Comparison of ENCODE assay signal across 21 cellular contexts in the genomic region with DNA sequence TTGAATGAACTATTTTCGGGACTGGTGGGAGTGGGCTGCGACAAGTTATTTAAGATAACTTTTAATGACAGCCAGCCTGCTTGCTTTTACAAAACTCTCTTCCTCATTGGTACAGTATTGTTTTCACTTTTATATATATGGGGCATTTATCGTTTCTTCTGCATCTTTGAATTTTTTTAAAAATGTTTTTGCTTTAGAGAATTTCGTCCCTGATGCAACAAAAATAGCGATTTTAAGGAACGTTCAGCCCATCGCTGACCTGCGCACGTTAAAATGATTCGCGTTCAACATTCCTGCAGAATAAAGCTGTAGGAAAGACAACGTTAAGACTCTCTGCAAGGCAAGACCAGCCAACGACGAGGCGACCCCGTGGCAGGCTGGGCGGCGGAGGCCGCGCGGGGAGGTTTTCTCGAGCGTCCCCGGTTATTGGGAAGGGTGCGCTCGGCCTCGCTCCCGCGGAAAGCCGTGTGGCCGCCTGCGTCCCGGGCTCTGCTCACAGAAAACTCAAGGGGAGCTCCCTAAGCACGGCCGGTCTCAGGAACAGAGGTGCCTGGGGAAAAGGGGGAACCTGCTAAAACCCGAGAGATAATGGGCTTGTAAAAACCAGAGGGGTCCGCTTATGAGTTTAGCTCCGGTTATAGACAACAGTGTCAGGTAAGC. TPM values are rescaled to one million over a fixed set of nuclear protein-coding genes. Genes with fewer than 3 reads are reported as not detected.
A peak's percentile ranks its signal among the peaks of the same experiment; 100 is the strongest.
DNase-seq lines count a peak whose midpoint lies in the region; ATAC-seq, FAIRE-seq and TF ChIP-seq lines count a peak whose summit lies in the region.
"Had no signal": no experiment of that assay in that cellular context is flagged by ENCODE, and none has a peak within 500 bp of the region (broad histone marks: within the 10 kb centered on the region; RNA-seq: fewer than 3 reads in every experiment).

No MANE protein-coding gene starts in this region.

- H3K27ac ChIP-seq in A549 (peak overlapping the region; percentile 33 to 54; a peak in 3 of 6 replicates), H1 (ENCODE audit: low read depth, low read length) (no peak overlapping the region)
- no peak overlapping the region for H3K27ac ChIP-seq in naive thymus-derived CD4-positive, alpha-beta T cell (ENCODE audit: low read depth, low read length)
- H3K27ac ChIP-seq in CD8-positive, alpha-beta T cell (ENCODE audit: low read depth, low read length): no peak overlapping the region
- H3K27ac ChIP-seq: PC-9, right lobe of liver had no signal

- FAIRE-seq in A549 (lab: Jason Lieb, UNC): no peak
- no peak for FAIRE-seq in H1 (lab: Jason Lieb, UNC)
- no peak for FAIRE-seq in GM12892 (lab: Jason Lieb, UNC)
- FAIRE-seq: G401.6 had no signal

- CTCF ChIA-PET in A549 (lab: Yijun Ruan, JAX) (interaction anchor here (0.9 to 1.8 kb wide), 8 partner anchors 10 to 196 kb away, joined by 3 to 6 read pairs (median 3); no protein-coding TSS in a partner anchor), H1 (lab: Charles Lee; ENCODE audit: partially characterized antibody) (interaction anchor here (0.9 to 3.4 kb wide), 7 partner anchors 9 to 114 kb away, joined by 4 to 20 read pairs (median 6); no protein-coding TSS in a partner anchor)
- CTCF ChIA-PET in naive thymus-derived CD4-positive, alpha-beta T cell (lab: Charles Lee): interaction anchor here (1.6 kb wide), 1 partner anchor 29 kb away, joined by 4 read pairs; no protein-coding TSS in a partner anchor
- CTCF ChIA-PET in CD8-positive, alpha-beta T cell (lab: Charles Lee): interaction anchor here (1.0 to 1.2 kb wide), 2 partner anchors 22 to 26 kb away, joined by 3 read pairs; no protein-coding TSS in a partner anchor

- H3K4me1 ChIP-seq in A549 (peaks cover 36% of the 10 kb centered on the region), H1 (replicated peaks in 1 of 4; ENCODE audit: control insufficient read depth in 3 of 4, insufficient read depth in 4 of 4, low read length in 3 of 4) (peaks cover 4 to 8% (median 7%) of the 10 kb centered on the region in 4 experiments)
- H3K4me1 ChIP-seq in naive thymus-derived CD4-positive, alpha-beta T cell (ENCODE audit: control insufficient read depth in 2 of 2, insufficient read depth in 2 of 2, low read length in 2 of 2): peaks cover 0 to 33% of the 10 kb centered on the region in 2 donors
- peaks cover 39% of the 10 kb centered on the region for H3K4me1 ChIP-seq in CD8-positive, alpha-beta T cell (ENCODE audit: insufficient read depth, low read length)

- no peak for ATAC-seq in A549
- no peak for ATAC-seq in naive thymus-derived CD4-positive, alpha-beta T cell
- no peak for ATAC-seq in CD8-positive, alpha-beta T cell
- ATAC-seq in left colon: no peak
- ATAC-seq: activated CD4-positive, CD25-positive, alpha-beta regulatory T cell treated with anti-CD3 and anti-CD28 coated beads, Interleukin-2, amount 50 U/mL, for 24 hours had no signal

- H3K4ac ChIP-seq in H1 (replicated peaks; ENCODE audit: insufficient read length, low read depth, low read length): no peak overlapping the region

- no peak overlapping the region for H2BK120ac ChIP-seq in H1 (replicated peaks; ENCODE audit: low read depth, low read length)

- no peak overlapping the region for H4K8ac ChIP-seq in H1 (ENCODE audit: extremely low read depth, insufficient read depth, low read length)

- peak overlapping the region in 7 of 10 donors; percentile 27 to 75 (median 52) for H3K4me3 Mint-ChIP-seq in naive thymus-derived CD4-positive, alpha-beta T cell
- no peak overlapping the region for H3K4me3 Mint-ChIP-seq in CD8-positive, alpha-beta T cell

- H3K9ac ChIP-seq in H1 (replicated peaks in 1 of 4; ENCODE audit: extremely low read depth in 1 of 4, low read depth in 3 of 4, low read length in 3 of 4): no peak overlapping the region

- no peak overlapping the region for H3K4me3 ChIP-seq in A549
- H3K4me3 ChIP-seq in H1 (ENCODE audit: extremely low read depth in 1 of 4, insufficient read depth in 2 of 4, low read depth in 3 of 4, low read length in 4 of 4): peak overlapping the region in 1 of 4 experiments; percentile 65; a peak in 2 of 8 replicates
- no peak overlapping the region for H3K4me3 ChIP-seq in naive thymus-derived CD4-positive, alpha-beta T cell (ENCODE audit: low read length)
- H3K4me3 ChIP-seq in CD8-positive, alpha-beta T cell (ENCODE audit: low read depth, low read length): no peak overlapping the region
- H3K4me3 ChIP-seq: PC-9, right lobe of liver had no signal

- H2AK5ac ChIP-seq in H1 (ENCODE audit: low read depth, low read length): no peak overlapping the region

- no peaks in the 10 kb centered on the region for H3K79me1 ChIP-seq in H1 (ENCODE audit: low read depth, low read length)

- H3K9me3 ChIP-seq in A549 (no peaks in the 10 kb centered on the region), H1 (ENCODE audit: insufficient read depth in 2 of 2, low read depth in 1 of 2, low read length in 1 of 2) (no peaks in the 10 kb centered on the region; a peak in 1 of 4 replicates)
- H3K9me3 ChIP-seq in naive thymus-derived CD4-positive, alpha-beta T cell (ENCODE audit: control insufficient read depth in 2 of 3, low read length in 3 of 3): no peaks in the 10 kb centered on the region
- H3K9me3 ChIP-seq in CD8-positive, alpha-beta T cell (ENCODE audit: low read length): no peaks in the 10 kb centered on the region
- H3K9me3 ChIP-seq: right lobe of liver had no signal

- peaks cover 9 to 35% (median 25%) of the 10 kb centered on the region in 7 donors for H3K4me1 Mint-ChIP-seq in naive thymus-derived CD4-positive, alpha-beta T cell
- peaks cover 30% of the 10 kb centered on the region for H3K4me1 Mint-ChIP-seq in CD8-positive, alpha-beta T cell (ENCODE audit: low read depth)

- H3K14ac ChIP-seq in H1 (ENCODE audit: insufficient read length): no peak overlapping the region

- TF ChIP-seq EP300 in A549 (IDR thresholded peaks at IDR 0.05) (no peak), H1 (IDR thresholded peaks at IDR 0.05; ENCODE audit: borderline replicate concordance in 1 of 2, low read depth in 2 of 2, low read length in 2 of 2) (no peak)

- H2BK5ac ChIP-seq in H1 (ENCODE audit: low read depth, low read length): no peak overlapping the region

- no peak overlapping the region for H2AFZ ChIP-seq in H1 (ENCODE audit: low read length)
- H2AFZ ChIP-seq: PC-9 had no signal

- no peak overlapping the region for H4K5ac ChIP-seq in H1 (ENCODE audit: insufficient read length, low read depth, low read length)

- no peak for DNase-seq in A549 (ENCODE audit: low read depth in 1 of 2, low spot score in 1 of 2)
- peak; percentile 32 for DNase-seq in ELF-1 (ENCODE audit: low read depth, low spot score)
- peak in 1 of 2 experiments; percentile 53 for DNase-seq in H1 (ENCODE audit: low read depth in 1 of 2, low spot score in 2 of 2)
- no peak for DNase-seq in naive thymus-derived CD4-positive, alpha-beta T cell
- DNase-seq in CD8-positive, alpha-beta T cell: no peak
- no peak for DNase-seq in NK-92 (lab: John Stamatoyannopoulos, UW; ENCODE audit: unreplicated experiment)
- no peak for DNase-seq in GM12892 (ENCODE audit: insufficient read length)
- DNase-seq in left colon: no peak
- DNase-seq: activated gamma-delta T cell treated with Interleukin-2 at 50 U/mL for 16 hours; aorta; COR-L47; hypothalamus; NCI-H1092; NCI-H2171; NCI-H774; occipital lobe; PC-9; right lobe of liver; stimulated activated naive CD4-positive, alpha-beta T cell treated with Interleukin-2 at 50 U/mL for 16 hours had no signal

- H3K56ac ChIP-seq in H1 (replicated peaks; ENCODE audit: insufficient read length, low read depth, low read length): no peak overlapping the region

- TF ChIP-seq POLR2A in A549 (IDR thresholded peaks at IDR 0.05; ENCODE audit: low read length) (no peak), H1 (IDR thresholded peaks at IDR 0.05; ENCODE audit: control extremely low read depth in 1 of 2, low read depth in 2 of 2, low read length in 2 of 2) (no peak), GM12892 (IDR thresholded peaks at IDR 0.05; ENCODE audit: low read depth, low read length) (no peak)

- no peak overlapping the region for H2BK20ac ChIP-seq in H1 (ENCODE audit: low read length)

- H2BK12ac ChIP-seq in H1 (ENCODE audit: low read depth, low read length): no peak overlapping the region

- WGBS in A549 (ENCODE audit: missing lambda C conversion rate): 92% methylated on average over 38 of the region's 38 CpGs
- WGBS in H1 (ENCODE audit: extremely low coverage in 1 of 2, insufficient coverage in 1 of 2, insufficient read length in 1 of 2, insufficient replicate concordance in 2 of 2, low coverage in 1 of 2, low lambda C conversion rate in 2 of 2, missing lambda C conversion rate in 1 of 2), 2 experiments: 4% methylated on average over 34 of the region's 38 CpGs; no CpG with 5 or more reads in 1 of the 2 experiments

- H3K23ac ChIP-seq in H1 (ENCODE audit: insufficient read length): no peak overlapping the region

- intact Hi-C loops in naive thymus-derived CD4-positive, alpha-beta T cell (cut with micrococcal nuclease): no loop called here
- intact Hi-C loops in CD8-positive, alpha-beta T cell (cut with DNase I, micrococcal nuclease): no loop called here
- intact Hi-C loops in left colon (cut with DNase I, micrococcal nuclease): no loop called here

- no peaks in the 10 kb centered on the region for H3K79me2 ChIP-seq in H1 (ENCODE audit: control insufficient read depth in 1 of 2, insufficient read depth in 2 of 2, low read length in 2 of 2)

- TF ChIP-seq RAD21 in A549 (conservative IDR thresholded peaks at IDR 0.05 in 1 of 2, IDR thresholded peaks at IDR 0.05 in 1 of 2): no peak
- TF ChIP-seq RAD21 in H1 (IDR thresholded peaks at IDR 0.05 in 1 of 2, conservative IDR thresholded peaks at IDR 0.05 in 1 of 2; ENCODE audit: low read depth in 2 of 2, low read length in 2 of 2): no peak

- H3K27me3 Mint-ChIP-seq in naive thymus-derived CD4-positive, alpha-beta T cell: peaks cover 48 to 93% (median 59%) of the 10 kb centered on the region in 5 donors
- peaks cover 53% of the 10 kb centered on the region for H3K27me3 Mint-ChIP-seq in CD8-positive, alpha-beta T cell (ENCODE audit: low read depth)

- H4K91ac ChIP-seq in H1 (replicated peaks; ENCODE audit: insufficient read length, low read length): no peak overlapping the region

- H3K4me2 ChIP-seq in A549 (no peak overlapping the region), H1 (ENCODE audit: insufficient read depth in 1 of 2, low read depth in 2 of 2, low read length in 2 of 2) (peak overlapping the region; percentile 72 to 95; a peak in 2 of 4 replicates)
- H3K4me2 ChIP-seq: PC-9 had no signal

- no peak overlapping the region for H2BK15ac ChIP-seq in H1 (ENCODE audit: low read length)

- H3K9me3 Mint-ChIP-seq in naive thymus-derived CD4-positive, alpha-beta T cell: peaks cover 0 to 2% (median 0%) of the 10 kb centered on the region in 11 donors
- H3K9me3 Mint-ChIP-seq in CD8-positive, alpha-beta T cell: no peaks in the 10 kb centered on the region

- peak overlapping the region in 1 of 9 donors; percentile 29 for H3K27ac Mint-ChIP-seq in naive thymus-derived CD4-positive, alpha-beta T cell
- no peak overlapping the region for H3K27ac Mint-ChIP-seq in CD8-positive, alpha-beta T cell

- peaks cover 5 to 6% of the 10 kb centered on the region in 2 experiments for H4K20me1 ChIP-seq in H1 (replicated peaks in 1 of 2; ENCODE audit: control insufficient read depth in 1 of 2, insufficient read depth in 2 of 2, low read length in 2 of 2)

- peaks cover 0 to 4% (median 0%) of the 10 kb centered on the region in 4 experiments; a peak in 1 of 8 replicates for H3K36me3 ChIP-seq in H1 (ENCODE audit: control insufficient read depth in 2 of 4, insufficient read depth in 4 of 4, low read length in 3 of 4)
- H3K36me3 ChIP-seq in naive thymus-derived CD4-positive, alpha-beta T cell (ENCODE audit: control insufficient read depth in 2 of 3, insufficient read depth in 3 of 3, low read length in 3 of 3): no peaks in the 10 kb centered on the region
- no peaks in the 10 kb centered on the region for H3K36me3 ChIP-seq in CD8-positive, alpha-beta T cell (ENCODE audit: insufficient read depth, low read length)
- H3K36me3 ChIP-seq: right lobe of liver had no signal

- peaks cover 76 to 99% (median 89%) of the 10 kb centered on the region in 4 experiments for H3K27me3 ChIP-seq in H1 (replicated peaks in 1 of 4; ENCODE audit: control insufficient read depth in 3 of 4, extremely low read depth in 1 of 4, insufficient read depth in 3 of 4, low read length in 3 of 4)
- H3K27me3 ChIP-seq in naive thymus-derived CD4-positive, alpha-beta T cell (ENCODE audit: control insufficient read depth in 2 of 2, insufficient read depth in 2 of 2, low read length in 2 of 2): peaks cover 0 to 45% of the 10 kb centered on the region in 2 donors
- peaks cover 34% of the 10 kb centered on the region for H3K27me3 ChIP-seq in CD8-positive, alpha-beta T cell (ENCODE audit: insufficient read depth, low read length)

- H3K23me2 ChIP-seq in H1 (ENCODE audit: low read depth, low read length): peaks cover 8% of the 10 kb centered on the region; the same call in 1 of the 2 replicates

- H3K36me3 Mint-ChIP-seq in naive thymus-derived CD4-positive, alpha-beta T cell: peaks cover 0 to 3% (median 0%) of the 10 kb centered on the region in 5 donors
- H3K36me3 Mint-ChIP-seq in CD8-positive, alpha-beta T cell: no peaks in the 10 kb centered on the region

- no peak overlapping the region for H3K18ac ChIP-seq in H1 (ENCODE audit: extremely low read depth, low read length)

- TF ChIP-seq CTCF in A549 (IDR thresholded peaks at IDR 0.05): no peak
- TF ChIP-seq CTCF in H1 (IDR thresholded peaks at IDR 0.05; ENCODE audit: control extremely low read depth in 1 of 3, insufficient read depth in 1 of 3, low read depth in 1 of 3, low read length in 3 of 3): no peak
- TF ChIP-seq CTCF in CD8-positive, alpha-beta T cell (IDR thresholded peaks at IDR 0.05): no peak

- POLR2A ChIA-PET in A549 (lab: Yijun Ruan, JAX): interaction anchor here (0.6 kb wide), 1 partner anchor 53 kb away, joined by 3 read pairs; no protein-coding TSS in a partner anchor
- POLR2A ChIA-PET in H1 (lab: Charles Lee; ENCODE audit: partially characterized antibody): interaction anchor here (1.0 kb wide), 1 partner anchor 17 kb away, joined by 3 read pairs; no protein-coding TSS in a partner anchor
- POLR2A ChIA-PET in naive thymus-derived CD4-positive, alpha-beta T cell (lab: Charles Lee): no interaction called here
- POLR2A ChIA-PET in CD8-positive, alpha-beta T cell (lab: Charles Lee): no interaction called here

RNA-seq across cellular contexts. Expression of a gene that starts 3.0 kb away (rescaled TPM):
- 0.71 and 1.0 TPM in 2 replicates for polyA plus RNA-seq in A549 (2011; rRNA removed)
- polyA plus RNA-seq in A549 (2012; cell fraction: cytosol; rRNA removed): 0.54 and 0.66 TPM in 2 replicates
- polyA plus RNA-seq in A549 (2012; cell fraction: nucleus; rRNA removed): 0.40 and 0.91 TPM in 2 replicates
- 0.81 to 1.7 TPM (median 1.5 TPM) in 3 replicates for polyA plus RNA-seq in A549 (2017; fragmentation: RNase III; extraction: RNeasy Plus Mini Kit Qiagen cat#74134 plus additional on column Dnase treatment)
- polyA minus RNA-seq in A549 (2011; rRNA and poly(A)+ RNA removed): 1.0 and 1.7 TPM in 2 replicates
- total RNA-seq in H1 (2021; fragmentation: NEBNext Ultra II Directional; extraction: Animal tissue kit (Norgen Biotek cat#: 25700)): not detected in 2 replicates
- 0.02 and 0.08 TPM in 2 replicates for polyA plus RNA-seq in H1 (2011; rRNA removed)
- 0.04 TPM for polyA plus RNA-seq in H1 (2011; cell fraction: cytosol; rRNA removed)
- not detected for polyA plus RNA-seq in H1 (2011; cell fraction: nucleus; rRNA removed)
- 0.10 to 0.34 TPM (median 0.13 TPM) in 3 of 4 replicates, not detected in the other for polyA plus RNA-seq in H1 (2012, experiment 1 of 2)
- not detected for polyA plus RNA-seq in H1 (2012, experiment 2 of 2)
- polyA plus RNA-seq in H1 (2013, experiment 1 of 2): 0.04 TPM
- polyA plus RNA-seq in H1 (2013, experiment 2 of 2): 0.06 TPM
- 0.09 TPM in 1 of 2 replicates, not detected in the other for polyA minus RNA-seq in H1 (2011; rRNA and poly(A)+ RNA removed)
- not detected for polyA minus RNA-seq in H1 (2011; cell fraction: cytosol; rRNA and poly(A)+ RNA removed)
- polyA minus RNA-seq in H1 (2011; cell fraction: nucleus; rRNA and poly(A)+ RNA removed): not detected
- 1 to 10 TPM in 3 of 5 experiments, under 1 TPM in 2; 0.37 to 1.5 (median 1.2) TPM for total RNA-seq in naive thymus-derived CD4-positive, alpha-beta T cell
- 1 to 10 TPM in 1 of 2 donors, under 1 TPM in 1; 0.09 to 1.4 TPM for polyA plus RNA-seq in naive thymus-derived CD4-positive, alpha-beta T cell
- under 1 TPM; 0.08 to 0.35 TPM for total RNA-seq in CD8-positive, alpha-beta T cell
- 1.8 TPM for polyA plus RNA-seq in GM12892 (2012; ENCODE audit: missing spikeins)
- total RNA-seq in left colon: 10 to 100 TPM in 1 of 2 donors, 1 to 10 TPM in 1; 1.3 to 13.2 TPM
- total RNA-seq: occipital lobe had no signal

Comparison
In these comparisons a context has a peak if more than half of its experiments do, and no peak if none do; other contexts are left out.
1. H3K27ac ChIP-seq: peak in A549 (2 of 2); none in H1 (single experiment), naive thymus-derived CD4-positive, alpha-beta T cell (single experiment) and CD8-positive, alpha-beta T cell (single experiment).
2. POLR2A ChIA-PET loops: an anchor here in A549 (0.6 kb wide) and H1 (1.0 kb wide); none called in naive thymus-derived CD4-positive, alpha-beta T cell and CD8-positive, alpha-beta T cell.